Comparison of ENCODE assay signal across 10 cellular contexts in the genomic region with DNA sequence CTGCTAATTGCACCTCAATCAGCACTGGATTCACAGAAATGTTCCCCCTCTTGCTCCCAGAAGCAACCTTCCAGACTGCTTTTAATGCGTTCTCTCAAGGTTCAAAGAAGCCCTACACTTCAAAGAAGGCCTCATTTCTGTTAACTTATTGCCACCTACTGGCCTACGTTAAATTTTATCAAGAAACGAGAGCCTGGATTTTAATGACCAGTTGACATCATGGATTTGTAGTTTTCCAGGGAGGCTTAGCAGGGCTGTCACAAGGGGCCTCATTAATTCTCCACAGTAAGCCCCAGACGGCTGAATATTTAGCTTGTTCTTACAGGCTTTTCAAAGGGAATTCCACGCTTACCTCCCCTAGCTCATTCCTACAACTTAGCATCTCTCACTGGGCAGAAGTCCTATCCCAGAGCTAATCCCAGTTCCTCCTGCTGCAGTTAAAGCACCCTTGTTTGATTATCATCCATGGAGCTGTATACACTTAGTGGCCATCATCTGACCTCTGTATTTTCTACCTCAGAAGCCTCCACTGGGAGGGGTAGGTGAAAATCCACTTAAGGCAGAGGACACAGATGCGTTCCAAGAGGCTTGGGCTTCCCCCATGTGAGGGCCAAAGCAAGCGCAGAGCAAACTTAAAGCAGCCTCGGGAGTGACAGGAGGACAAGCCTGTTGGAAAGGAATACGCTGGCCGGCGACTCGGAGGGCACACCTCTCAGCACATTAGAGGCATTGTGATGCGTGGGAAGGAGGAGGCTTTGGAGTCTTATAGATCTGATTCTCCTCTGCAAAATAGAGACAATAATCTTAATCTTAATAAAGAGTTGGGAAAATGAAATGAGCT. TPM values are rescaled to one million over a fixed set of nuclear protein-coding genes. Genes with fewer than 3 reads are reported as not detected.
DNase-seq lines count a peak whose midpoint lies in the region; ATAC-seq, FAIRE-seq and TF ChIP-seq lines count a peak whose summit lies in the region.
"Had no signal": no experiment of that assay in that cellular context is flagged by ENCODE, and none has a peak within 500 bp of the region (broad histone marks: within the 10 kb centered on the region; RNA-seq: fewer than 3 reads in every experiment).

No MANE protein-coding gene starts in this region.

- H3K27me3 Mint-ChIP-seq in activated naive CD4-positive, alpha-beta T cell treated with anti-CD3 and anti-CD28 coated beads for 36 hours (ENCODE audit: low read depth): peaks cover 8% of the 10 kb centered on the region

- peak; percentile 63 for TF ChIP-seq RAD21 in Ishikawa (IDR thresholded peaks at IDR 0.05; ENCODE audit: low read depth)

- CTCF ChIA-PET in activated naive CD4-positive, alpha-beta T cell treated with anti-CD3 and anti-CD28 coated beads for 36 hours (lab: Charles Lee): interaction anchor here (0.9 to 1.1 kb wide), 2 partner anchors 19 to 33 kb away, joined by 3 read pairs; no protein-coding TSS in a partner anchor

- no peaks in the 10 kb centered on the region for H3K36me3 ChIP-seq in RWPE2 (ENCODE audit: low read depth)
- no peaks in the 10 kb centered on the region for H3K36me3 ChIP-seq in keratinocyte (ENCODE audit: control insufficient read depth in 2 of 2, extremely low read depth in 1 of 2, insufficient read depth in 2 of 2, low read length in 2 of 2)

- no peaks in the 10 kb centered on the region for H4K20me1 ChIP-seq in keratinocyte (ENCODE audit: control insufficient read depth, extremely low read depth, insufficient read depth, low read length)

- H3K27me3 ChIP-seq in RWPE2 (ENCODE audit: insufficient read depth, poor library complexity, severe bottlenecking) (no peaks in the 10 kb centered on the region), keratinocyte (ENCODE audit: control insufficient read depth, extremely low read depth, insufficient read depth, low read length) (no peaks in the 10 kb centered on the region)

- no peaks in the 10 kb centered on the region for H3K9me1 ChIP-seq in keratinocyte (ENCODE audit: control insufficient read depth, extremely low read depth, insufficient read depth, low read length)

- no peak overlapping the region for H3K4me2 ChIP-seq in keratinocyte (ENCODE audit: control insufficient read depth, extremely low read depth, insufficient read depth, low read depth, low read length)

- H3K79me2 ChIP-seq in keratinocyte (ENCODE audit: control insufficient read depth, insufficient read depth, low read length): no peaks in the 10 kb centered on the region

- no peak for TF ChIP-seq EP300 in Ishikawa (IDR thresholded peaks at IDR 0.05; ENCODE audit: borderline replicate concordance)

- no peaks in the 10 kb centered on the region for H3K9me3 ChIP-seq in RWPE2 (ENCODE audit: severe bottlenecking)
- H3K9me3 ChIP-seq in keratinocyte (ENCODE audit: control insufficient read depth, low read depth, low read length): no peaks in the 10 kb centered on the region

- TF ChIP-seq CTCF in RWPE2 (IDR thresholded peaks at IDR 0.05; ENCODE audit: poor library complexity, severe bottlenecking) (peak; percentile 32), keratinocyte (optimal IDR thresholded peaks at IDR 0.05 in 1 of 3, IDR thresholded peaks at IDR 0.05 in 1 of 3, conservative IDR thresholded peaks at IDR 0.05 in 1 of 3; ENCODE audit: extremely low read depth in 1 of 3, insufficient read depth in 2 of 3, low read length in 3 of 3) (peak in 2 of 3 experiments; percentile 14 to 16)

- H3K27ac Mint-ChIP-seq in activated naive CD4-positive, alpha-beta T cell treated with anti-CD3 and anti-CD28 coated beads for 36 hours: no peak overlapping the region
- H3K27ac Mint-ChIP-seq: CD8-positive, alpha-beta T cell had no signal

- H3K36me3 Mint-ChIP-seq in activated naive CD4-positive, alpha-beta T cell treated with anti-CD3 and anti-CD28 coated beads for 36 hours (ENCODE audit: low read depth): no peaks in the 10 kb centered on the region
- H3K36me3 Mint-ChIP-seq: CD8-positive, alpha-beta T cell had no signal

- dilution Hi-C loops in keratinocyte (cut with MboI; ENCODE audit: extremely low pct_ligation_motif_present, low sequenced_read_pairs): no loop called here

- no peaks in the 10 kb centered on the region for H3K9me3 Mint-ChIP-seq in activated naive CD4-positive, alpha-beta T cell treated with anti-CD3 and anti-CD28 coated beads for 36 hours
- H3K9me3 Mint-ChIP-seq: CD8-positive, alpha-beta T cell had no signal

- FAIRE-seq in keratinocyte (lab: Jason Lieb, UNC): peak; percentile 36
- no peak for FAIRE-seq in H54 (lab: Jason Lieb, UNC)

- H2AFZ ChIP-seq in keratinocyte (ENCODE audit: control insufficient read depth, low read length): no peak overlapping the region

- intact Hi-C loops in activated naive CD4-positive, alpha-beta T cell treated with anti-CD3 and anti-CD28 coated beads for 36 hours (cut with micrococcal nuclease): no loop called here

- DNase-seq in ACHN (peak; percentile 38), RWPE2 (ENCODE audit: low spot score) (no peak), keratinocyte (ENCODE audit: low read depth, low spot score) (no peak), H54 (ENCODE audit: insufficient read length, low spot score) (no peak), germinal center (ENCODE audit: low spot score) (no peak)
- no peak for DNase-seq in activated naive CD4-positive, alpha-beta T cell treated with anti-CD3 and anti-CD28 coated beads for 36 hours
- DNase-seq: activated CD4-positive, alpha-beta T cell treated with anti-CD3 and anti-CD28 coated beads for 1 hour; CD8-positive, alpha-beta T cell had no signal

- H3K4me1 ChIP-seq in RWPE2 (ENCODE audit: insufficient read depth, poor library complexity, severe bottlenecking) (no peaks in the 10 kb centered on the region), keratinocyte (ENCODE audit: control insufficient read depth, extremely low read depth, insufficient read depth, low read length) (no peaks in the 10 kb centered on the region)

- H3K27ac ChIP-seq in RWPE2 (ENCODE audit: poor library complexity, severe bottlenecking) (no peak overlapping the region), keratinocyte (ENCODE audit: control insufficient read depth, insufficient read depth, low read length) (no peak overlapping the region)

- in situ Hi-C loops in ACHN (cut with HindIII; ENCODE audit: low pct_ligation_motif_present, low pct_unique_long_range_greater_than_20kb, low sequenced_read_pairs): no loop called here

- H3K4me3 ChIP-seq in RWPE2 (ENCODE audit: severe bottlenecking) (no peak overlapping the region), keratinocyte (ENCODE audit: control insufficient read depth in 2 of 3, extremely low read depth in 1 of 3, insufficient read depth in 2 of 3, low read depth in 1 of 3, low read length in 3 of 3) (no peak overlapping the region)

- H3K4me1 Mint-ChIP-seq in activated naive CD4-positive, alpha-beta T cell treated with anti-CD3 and anti-CD28 coated beads for 36 hours (ENCODE audit: low read depth): no peaks in the 10 kb centered on the region

- no peak for TF ChIP-seq POLR2A in H54 (IDR thresholded peaks at IDR 0.05; ENCODE audit: low read depth, low read length)

- no peak overlapping the region for H3K9ac ChIP-seq in keratinocyte (ENCODE audit: control insufficient read depth, extremely low read depth, insufficient read depth, low read length)

- H3K4me3 Mint-ChIP-seq in activated naive CD4-positive, alpha-beta T cell treated with anti-CD3 and anti-CD28 coated beads for 36 hours: no peak overlapping the region
- H3K4me3 Mint-ChIP-seq: CD8-positive, alpha-beta T cell had no signal

- ATAC-seq in RWPE2 (ENCODE audit: low read depth): no peak
- ATAC-seq in GM21423 (IDR thresholded peaks at IDR 0.05; ENCODE audit: unreplicated experiment): no peak
- ATAC-seq: CD8-positive, alpha-beta T cell had no signal

TF ChIP-seq in Ishikawa, 13 proteins besides CTCF, POLR2A, EP300 and RAD21 (continues in another document):
- TF ChIP-seq, protein P1, sequence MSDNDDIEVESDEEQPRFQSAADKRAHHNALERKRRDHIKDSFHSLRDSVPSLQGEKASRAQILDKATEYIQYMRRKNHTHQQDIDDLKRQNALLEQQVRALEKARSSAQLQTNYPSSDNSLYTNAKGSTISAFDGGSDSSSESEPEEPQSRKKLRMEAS (IDR thresholded peaks at IDR 0.05): no peak
- TF ChIP-seq TAF1 (IDR thresholded peaks at IDR 0.05; ENCODE audit: low read depth): no peak
- no peak for TF ChIP-seq ZBTB7A (IDR thresholded peaks at IDR 0.05; ENCODE audit: low read depth)
- no peak for TF ChIP-seq NFIC (IDR thresholded peaks at IDR 0.05)

RNA-seq across cellular contexts. Expression of a gene that starts 32.2 kb away (rescaled TPM):
- polyA plus RNA-seq in keratinocyte: 0.93 to 1.2 TPM (median 1.00 TPM) in 3 replicates
- polyA plus RNA-seq in keratinocyte (2011; ENCODE audit: low read depth): 0.40 TPM
- polyA plus RNA-seq in keratinocyte (2011; cell fraction: cytosol; rRNA removed): 0.55 and 0.90 TPM in 2 replicates
- polyA plus RNA-seq in keratinocyte (2011; cell fraction: nucleus; rRNA removed): 2.6 and 3.4 TPM in 2 replicates
- polyA plus RNA-seq in keratinocyte (2012; ENCODE audit: low replicate concordance): 0.24 and 0.34 TPM in 2 replicates
- 0.23 to 0.61 TPM in 2 of 3 replicates, not detected in the other for polyA minus RNA-seq in keratinocyte
- polyA minus RNA-seq in keratinocyte (2011; cell fraction: cytosol; rRNA and poly(A)+ RNA removed): not detected
- polyA minus RNA-seq in keratinocyte (2011; cell fraction: nucleus; rRNA and poly(A)+ RNA removed): 0.74 and 1.0 TPM in 2 replicates
- not detected for total RNA-seq in activated naive CD4-positive, alpha-beta T cell treated with anti-CD3 and anti-CD28 coated beads for 36 hours
- total RNA-seq: CD8-positive, alpha-beta T cell had no signal

RNA-seq across cellular contexts. Expression of a gene that starts 50.0 kb away (rescaled TPM):
- polyA plus RNA-seq in keratinocyte: not detected in 3 replicates
- not detected for polyA plus RNA-seq in keratinocyte (2011; ENCODE audit: low read depth)
- polyA plus RNA-seq in keratinocyte (2011; cell fraction: cytosol; rRNA removed): not detected in 2 replicates
- polyA plus RNA-seq in keratinocyte (2011; cell fraction: nucleus; rRNA removed): not detected in 2 replicates
- polyA plus RNA-seq in keratinocyte (2012; ENCODE audit: low replicate concordance): not detected in 2 replicates
- not detected in 3 replicates for polyA minus RNA-seq in keratinocyte
- not detected for polyA minus RNA-seq in keratinocyte (2011; cell fraction: cytosol; rRNA and poly(A)+ RNA removed)
- polyA minus RNA-seq in keratinocyte (2011; cell fraction: nucleus; rRNA and poly(A)+ RNA removed): not detected in 2 replicates
- total RNA-seq in activated naive CD4-positive, alpha-beta T cell treated with anti-CD3 and anti-CD28 coated beads for 36 hours: not detected
- total RNA-seq: CD8-positive, alpha-beta T cell had no signal
